1 cellular context compared by ENCODE assay signal in genomic region chr1:29973406-29973805, GRCh38.
TF ChIP-seq lines count a peak whose summit lies in the region.

No MANE protein-coding gene starts in this region.

TF ChIP-seq in IMR-90, 13 proteins besides CTCF, POLR2A, EP300 and RAD21 (continued from another document):
- TF ChIP-seq MXI1 (IDR thresholded peaks at IDR 0.05; ENCODE audit: borderline replicate concordance, low read depth, low read length) (no peak), USF2 (IDR thresholded peaks at IDR 0.05; ENCODE audit: low read depth, low read length) (no peak), FOS (IDR thresholded peaks at IDR 0.05; ENCODE audit: low read depth, low read length) (no peak), NFE2L2 (IDR thresholded peaks at IDR 0.05; ENCODE audit: low read depth, low read length) (no peak), BHLHE40 (IDR thresholded peaks at IDR 0.05; ENCODE audit: low read depth, low read length) (no peak), RCOR1 (IDR thresholded peaks at IDR 0.05; ENCODE audit: insufficient replicate concordance, low read length) (no peak)
- TF ChIP-seq, protein P1, sequence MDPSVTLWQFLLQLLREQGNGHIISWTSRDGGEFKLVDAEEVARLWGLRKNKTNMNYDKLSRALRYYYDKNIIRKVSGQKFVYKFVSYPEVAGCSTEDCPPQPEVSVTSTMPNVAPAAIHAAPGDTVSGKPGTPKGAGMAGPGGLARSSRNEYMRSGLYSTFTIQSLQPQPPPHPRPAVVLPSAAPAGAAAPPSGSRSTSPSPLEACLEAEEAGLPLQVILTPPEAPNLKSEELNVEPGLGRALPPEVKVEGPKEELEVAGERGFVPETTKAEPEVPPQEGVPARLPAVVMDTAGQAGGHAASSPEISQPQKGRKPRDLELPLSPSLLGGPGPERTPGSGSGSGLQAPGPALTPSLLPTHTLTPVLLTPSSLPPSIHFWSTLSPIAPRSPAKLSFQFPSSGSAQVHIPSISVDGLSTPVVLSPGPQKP (IDR thresholded peaks at IDR 0.05; ENCODE audit: borderline replicate concordance, low read depth, low read length), result no peak
